ENCODE assay signal across 27 cellular contexts in the genomic region with DNA sequence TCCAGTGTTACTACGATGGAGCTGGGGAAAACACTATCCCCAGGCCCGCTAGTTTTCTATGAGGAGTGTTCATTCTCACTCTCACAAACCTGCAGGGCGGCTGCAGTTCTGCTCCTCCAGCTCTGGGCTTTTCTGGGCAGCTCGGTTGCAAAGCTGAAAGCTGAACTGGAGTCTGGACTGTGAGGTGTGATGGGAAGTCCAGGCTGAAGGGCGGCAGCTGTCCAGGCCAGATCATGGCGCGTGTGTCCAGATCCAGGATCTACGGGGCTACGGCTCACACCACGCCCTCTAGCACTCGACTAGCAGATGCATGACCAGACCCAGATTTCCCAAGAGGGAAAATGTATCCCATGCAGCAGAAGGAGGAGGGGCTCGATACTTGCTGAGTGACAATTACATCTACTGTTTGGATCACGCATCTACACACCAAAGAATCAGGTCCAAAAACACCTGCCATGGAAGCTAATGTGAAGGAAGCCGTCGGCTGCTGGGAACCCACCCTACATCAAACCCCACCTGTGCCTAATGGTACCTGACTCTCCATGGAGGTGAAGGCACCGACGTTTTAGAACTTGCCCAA.
"Had no signal": no experiment of that assay in that cellular context is flagged by ENCODE, and none has a peak within 500 bp of the region (broad histone marks: within the 10 kb centered on the region; RNA-seq: fewer than 3 reads in every experiment).

No MANE protein-coding gene starts in this region.

- H3K4me2 ChIP-seq: hepatocyte, smooth muscle cell had no signal

- H3K36me3 Mint-ChIP-seq: activated CD4-positive, alpha-beta memory T cell treated with anti-CD3 and anti-CD28 coated beads for 36 hours; activated naive CD4-positive, alpha-beta T cell treated with anti-CD3 and anti-CD28 coated beads, Interleukin-2, amount 50 U/mL, for 72 hours; naive thymus-derived CD4-positive, alpha-beta T cell; stimulated activated naive B cell treated with anti-CD40 and anti-IgM and Interleukin-4, amounts not matched to agents 10 μg/mL and 1 μg/mL and 100 μg/mL, for 72 hours had no signal

- H3K27ac Mint-ChIP-seq: activated CD4-positive, alpha-beta memory T cell treated with anti-CD3 and anti-CD28 coated beads for 36 hours; activated CD4-positive, alpha-beta T cell treated with anti-CD3 and anti-CD28 coated beads, Interleukin-2, amount 10 ng/mL, durations not matched to agents 24 days and 14 days; activated naive CD4-positive, alpha-beta T cell treated with anti-CD3 and anti-CD28 coated beads, Interleukin-2, amount 50 U/mL, for 72 hours; activated T-helper 17 cell treated with anti-CD3 and anti-CD28 coated beads, Interleukin-2, amount 50 U/mL, for 72 hours; naive thymus-derived CD4-positive, alpha-beta T cell; stimulated activated naive B cell treated with anti-CD40 and anti-IgM and Interleukin-4, amounts not matched to agents 10 μg/mL and 1 μg/mL and 100 μg/mL, for 72 hours; T-helper 2 cell treated with Interferon-gamma antibody and Interleukin-4, amounts not matched to agents 5 μg/mL and 100 μg/mL, for 36 hours had no signal

- H3K27me3 ChIP-seq: colonic mucosa, vagina had no signal

- DNase-seq: activated CD4-positive, alpha-beta memory T cell treated with anti-CD3 and anti-CD28 coated beads for 36 hours; activated CD4-positive, alpha-beta T cell treated with anti-CD3 and anti-CD28 coated beads, Interleukin-2, amount 10 ng/mL, durations not matched to agents 24 days and 14 days; activated CD8-positive, alpha-beta memory T cell treated with anti-CD3 and anti-CD28 coated beads, Interleukin-2, amount 50 U/mL, for 48 hours; activated naive CD4-positive, alpha-beta T cell; activated T-cell treated with anti-CD3 and anti-CD28 coated beads, Interleukin-2, amount 50 U/mL, for 4 hours; anterior cingulate cortex; colonic mucosa; effector memory CD4-positive, alpha-beta T cell; erythroblast; gastrocnemius medialis; left cardiac atrium; midbrain; naive thymus-derived CD4-positive, alpha-beta T cell; psoas muscle; stimulated activated CD4-positive, alpha-beta T cell treated with anti-CD3 and anti-CD28 coated beads, Interleukin-15, amount 100 ng/mL, for 24 hours; stimulated activated CD4-positive, alpha-beta T cell treated with anti-CD3 and anti-CD28 coated beads, Interleukin-2, amount 100 ng/mL, for 24 hours; stimulated activated naive B cell treated with anti-CD40 and anti-IgM and Interleukin-4, amounts not matched to agents 10 μg/mL and 1 μg/mL and 100 μg/mL, for 72 hours; T-helper 1 cell had no signal

- H2AFZ ChIP-seq: hepatocyte had no signal

- ATAC-seq: activated naive CD4-positive, alpha-beta T cell treated with anti-CD3 and anti-CD28 coated beads, Interleukin-2, amount 50 U/mL, for 72 hours; activated T-cell treated with anti-CD3 and anti-CD28 coated beads, Interleukin-2, amount 50 U/mL, for 4 hours; activated T-helper 17 cell treated with anti-CD3 and anti-CD28 coated beads, Interleukin-2, amount 50 U/mL, for 72 hours; gastrocnemius medialis; left cardiac atrium; naive thymus-derived CD4-positive, alpha-beta T cell; pancreas; psoas muscle; stimulated activated naive B cell treated with anti-CD40 and anti-IgM and Interleukin-4, amounts not matched to agents 10 μg/mL and 1 μg/mL and 100 μg/mL, for 72 hours had no signal

- H3K79me2 ChIP-seq: hepatocyte had no signal

- H3K9me3 ChIP-seq: colonic mucosa, gastrocnemius medialis, pancreas, psoas muscle, upper lobe of left lung, vagina had no signal

- H3K4me3 ChIP-seq: colonic mucosa, dorsolateral prefrontal cortex, gastrocnemius medialis, hepatocyte, pancreas, psoas muscle, smooth muscle cell, upper lobe of left lung, vagina had no signal

- H3K9me3 Mint-ChIP-seq: activated CD4-positive, alpha-beta memory T cell treated with anti-CD3 and anti-CD28 coated beads for 36 hours; activated CD4-positive, alpha-beta T cell treated with anti-CD3 and anti-CD28 coated beads, Interleukin-2, amount 10 ng/mL, durations not matched to agents 24 days and 14 days; activated naive CD4-positive, alpha-beta T cell treated with anti-CD3 and anti-CD28 coated beads, Interleukin-2, amount 50 U/mL, for 72 hours; activated T-cell treated with anti-CD3 and anti-CD28 coated beads, Interleukin-2, amount 50 U/mL, for 4 hours; activated T-helper 17 cell treated with anti-CD3 and anti-CD28 coated beads, Interleukin-2, amount 50 U/mL, for 72 hours; naive thymus-derived CD4-positive, alpha-beta T cell; stimulated activated naive B cell treated with anti-CD40 and anti-IgM and Interleukin-4, amounts not matched to agents 10 μg/mL and 1 μg/mL and 100 μg/mL, for 72 hours; T-helper 2 cell treated with Interferon-gamma antibody and Interleukin-4, amounts not matched to agents 5 μg/mL and 100 μg/mL, for 36 hours had no signal

- H3K4me3 Mint-ChIP-seq: activated CD4-positive, alpha-beta memory T cell treated with anti-CD3 and anti-CD28 coated beads for 36 hours; activated CD4-positive, alpha-beta T cell treated with anti-CD3 and anti-CD28 coated beads, Interleukin-2, amount 10 ng/mL, durations not matched to agents 24 days and 14 days; activated T-cell treated with anti-CD3 and anti-CD28 coated beads, Interleukin-2, amount 50 U/mL, for 4 hours; activated T-helper 17 cell treated with anti-CD3 and anti-CD28 coated beads, Interleukin-2, amount 50 U/mL, for 72 hours; naive thymus-derived CD4-positive, alpha-beta T cell; stimulated activated naive B cell treated with anti-CD40 and anti-IgM and Interleukin-4, amounts not matched to agents 10 μg/mL and 1 μg/mL and 100 μg/mL, for 72 hours; T-helper 2 cell treated with Interferon-gamma antibody and Interleukin-4, amounts not matched to agents 5 μg/mL and 100 μg/mL, for 36 hours had no signal

- H3K4me1 Mint-ChIP-seq: activated CD4-positive, alpha-beta T cell treated with anti-CD3 and anti-CD28 coated beads, Interleukin-2, amount 10 ng/mL, durations not matched to agents 24 days and 14 days; activated T-helper 17 cell treated with anti-CD3 and anti-CD28 coated beads, Interleukin-2, amount 50 U/mL, for 72 hours; naive thymus-derived CD4-positive, alpha-beta T cell; stimulated activated naive B cell treated with anti-CD40 and anti-IgM and Interleukin-4, amounts not matched to agents 10 μg/mL and 1 μg/mL and 100 μg/mL, for 72 hours had no signal

- H3K27ac ChIP-seq: colonic mucosa, dorsolateral prefrontal cortex, gastrocnemius medialis, hepatocyte, pancreas, psoas muscle, upper lobe of left lung, vagina had no signal

- H3K4me1 ChIP-seq: colonic mucosa, gastrocnemius medialis, pancreas, psoas muscle, upper lobe of left lung, vagina had no signal

- H3K36me3 ChIP-seq: colonic mucosa, gastrocnemius medialis, pancreas, upper lobe of left lung, vagina had no signal
